ENCODE assay signal across 9 cellular contexts in genomic region chr3:169841171-169841570, GRCh38. TPM values are rescaled to one million over a fixed set of nuclear protein-coding genes. Genes with fewer than 3 reads are reported as not detected.
DNase-seq lines count a peak whose midpoint lies in the region; ATAC-seq lines count a peak whose summit lies in the region.
"Had no signal": no experiment of that assay in that cellular context is flagged by ENCODE, and none has a peak within 500 bp of the region (broad histone marks: within the 10 kb centered on the region; RNA-seq: fewer than 3 reads in every experiment).

No MANE protein-coding gene starts in this region.

- H3K4me1 Mint-ChIP-seq in stimulated activated memory B cell treated with anti-CD40 and anti-IgM and Interleukin-4, amounts not matched to agents 10 μg/mL and 1 μg/mL and 100 μg/mL, for 72 hours: peaks cover 38% of the 10 kb centered on the region
- H3K4me1 Mint-ChIP-seq in activated T-cell treated with anti-CD3 and anti-CD28 coated beads, Interleukin-2, amount 50 U/mL, for 4 hours (ENCODE audit: low read depth): no peaks in the 10 kb centered on the region

- DNase-seq in NCI-H1694 (lab: John Stamatoyannopoulos, UW) (peak; percentile 11), NOMO-1 treated with DMSO at 0.1 percent for 48 hours (lab: John Stamatoyannopoulos, UW; ENCODE audit: unreplicated experiment) (no peak), NCI-H128 (lab: John Stamatoyannopoulos, UW; ENCODE audit: unreplicated experiment) (no peak)
- no peak for DNase-seq in activated T-cell treated with anti-CD3 and anti-CD28 coated beads, Interleukin-2, amount 50 U/mL, for 4 hours
- DNase-seq: NCI-H526 treated with DMSO at 0.1 percent for 48 hours had no signal

- no peaks in the 10 kb centered on the region for H3K27me3 Mint-ChIP-seq in stimulated activated memory B cell treated with anti-CD40 and anti-IgM and Interleukin-4, amounts not matched to agents 10 μg/mL and 1 μg/mL and 100 μg/mL, for 72 hours
- H3K27me3 Mint-ChIP-seq in activated T-cell treated with anti-CD3 and anti-CD28 coated beads, Interleukin-2, amount 50 U/mL, for 4 hours (ENCODE audit: low read depth): peaks cover 14% of the 10 kb centered on the region

- H3K36me3 Mint-ChIP-seq in stimulated activated memory B cell treated with anti-CD40 and anti-IgM and Interleukin-4, amounts not matched to agents 10 μg/mL and 1 μg/mL and 100 μg/mL, for 72 hours: no peaks in the 10 kb centered on the region
- H3K36me3 Mint-ChIP-seq in activated T-cell treated with anti-CD3 and anti-CD28 coated beads, Interleukin-2, amount 50 U/mL, for 4 hours (ENCODE audit: insufficient read depth): no peaks in the 10 kb centered on the region

- ATAC-seq in GM19395 (IDR thresholded peaks at IDR 0.05; ENCODE audit: unreplicated experiment) (peak; percentile 70), HG02852 (IDR thresholded peaks at IDR 0.05; ENCODE audit: unreplicated experiment) (peak; percentile 79)
- peak; percentile 70 for ATAC-seq in stimulated activated memory B cell treated with anti-CD40 and anti-IgM and Interleukin-4, amounts not matched to agents 10 μg/mL and 1 μg/mL and 100 μg/mL, for 72 hours
- no peak for ATAC-seq in activated T-cell treated with anti-CD3 and anti-CD28 coated beads, Interleukin-2, amount 50 U/mL, for 4 hours

- no peak overlapping the region for H3K4me3 Mint-ChIP-seq in stimulated activated memory B cell treated with anti-CD40 and anti-IgM and Interleukin-4, amounts not matched to agents 10 μg/mL and 1 μg/mL and 100 μg/mL, for 72 hours
- H3K4me3 Mint-ChIP-seq in activated T-cell treated with anti-CD3 and anti-CD28 coated beads, Interleukin-2, amount 50 U/mL, for 4 hours: no peak overlapping the region

- H3K9me3 Mint-ChIP-seq in stimulated activated memory B cell treated with anti-CD40 and anti-IgM and Interleukin-4, amounts not matched to agents 10 μg/mL and 1 μg/mL and 100 μg/mL, for 72 hours: no peaks in the 10 kb centered on the region
- no peaks in the 10 kb centered on the region for H3K9me3 Mint-ChIP-seq in activated T-cell treated with anti-CD3 and anti-CD28 coated beads, Interleukin-2, amount 50 U/mL, for 4 hours

- H3K27ac Mint-ChIP-seq in stimulated activated memory B cell treated with anti-CD40 and anti-IgM and Interleukin-4, amounts not matched to agents 10 μg/mL and 1 μg/mL and 100 μg/mL, for 72 hours: peak overlapping the region; percentile 82

RNA-seq across cellular contexts. Expression of gene LRRC34, which starts 28.5 kb away (rescaled TPM):
- total RNA-seq in activated T-cell treated with anti-CD3 and anti-CD28 coated beads, Interleukin-2, amount 50 U/mL, for 4 hours: 1 to 10 TPM in 2 of 3 donors, under 1 TPM in 1; 0.35 to 1.2 (median 1.0) TPM

RNA-seq across cellular contexts. Expression of gene LRRIQ4, which starts 28.5 kb away (rescaled TPM):
- total RNA-seq in activated T-cell treated with anti-CD3 and anti-CD28 coated beads, Interleukin-2, amount 50 U/mL, for 4 hours: not detected
- total RNA-seq: T-helper 1 cell treated with Interleukin-12 subunit alpha and Interleukin-12 subunit beta and Interleukin-4 antibody, amounts not matched to agents 30 ng/mL and 1 ng/mL, for 36 hours had no signal

RNA-seq across cellular contexts. Expression of gene LRRC31, which starts 28.6 kb away (rescaled TPM):
- not detected for total RNA-seq in activated T-cell treated with anti-CD3 and anti-CD28 coated beads, Interleukin-2, amount 50 U/mL, for 4 hours
- total RNA-seq: T-helper 1 cell treated with Interleukin-12 subunit alpha and Interleukin-12 subunit beta and Interleukin-4 antibody, amounts not matched to agents 30 ng/mL and 1 ng/mL, for 36 hours had no signal

Comparison
In these comparisons a context has a peak if more than half of its experiments do, and no peak if none do; other contexts are left out.
1. ATAC-seq: peak in GM19395 (single experiment), HG02852 (single experiment) and stimulated activated memory B cell treated with anti-CD40 and anti-IgM and Interleukin-4, amounts not matched to agents 10 μg/mL and 1 μg/mL and 100 μg/mL, for 72 hours (single experiment); none in activated T-cell treated with anti-CD3 and anti-CD28 coated beads, Interleukin-2, amount 50 U/mL, for 4 hours (0 of 2).